19 cellular contexts compared by ENCODE assay signal in the genomic region with DNA sequence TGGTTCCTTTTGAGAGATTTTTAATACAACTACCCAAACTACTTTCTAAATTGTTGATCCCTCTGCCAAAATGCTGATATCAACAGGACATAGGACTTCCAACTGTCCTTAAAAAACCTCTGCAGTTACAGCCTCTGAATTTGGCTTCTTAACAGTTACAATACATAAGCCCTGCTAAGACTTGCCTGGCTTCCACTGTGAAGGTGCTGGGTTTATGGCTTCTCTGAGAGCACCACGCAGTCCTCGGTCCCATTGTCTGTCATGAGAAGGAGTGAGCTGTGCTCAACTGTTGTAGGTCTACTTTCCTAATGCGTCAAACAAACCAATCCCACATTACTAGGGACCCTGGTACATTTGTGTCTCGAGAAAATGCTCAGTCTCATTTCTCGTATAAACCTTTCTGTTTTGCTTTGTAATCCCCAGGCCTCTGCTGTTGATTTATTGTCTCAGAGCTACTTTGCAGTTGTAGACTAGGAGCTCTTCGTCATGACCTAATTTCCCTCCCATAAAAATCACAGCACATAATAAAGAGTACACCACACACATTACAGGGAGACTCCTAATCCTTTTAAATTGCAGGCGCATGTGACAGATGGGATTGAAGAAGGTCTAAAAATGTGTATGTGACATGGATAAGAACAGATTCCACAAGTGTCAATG.
A peak's percentile ranks its signal among the peaks of the same experiment; 100 is the strongest.
DNase-seq lines count a peak whose midpoint lies in the region; ATAC-seq, FAIRE-seq and TF ChIP-seq lines count a peak whose summit lies in the region.
"Had no signal": no experiment of that assay in that cellular context is flagged by ENCODE, and none has a peak within 500 bp of the region (broad histone marks: within the 10 kb centered on the region; RNA-seq: fewer than 3 reads in every experiment).

No MANE protein-coding gene starts in this region.

- H3K9me2 ChIP-seq in GM23338 (ENCODE audit: insufficient read depth) = no peaks in the 10 kb centered on the region

- H3K9ac ChIP-seq in SK-N-MC (ENCODE audit: insufficient read length) (no peak overlapping the region), skeletal muscle satellite cell (ENCODE audit: low read depth, low read length) (peak overlapping the region; percentile 12)
- H3K9ac ChIP-seq: BLaER1, neural progenitor cell had no signal

- H3K27me3 ChIP-seq in GM23338 (ENCODE audit: insufficient read depth) (no peaks in the 10 kb centered on the region), skeletal muscle satellite cell (ENCODE audit: control insufficient read depth, insufficient read depth, low read length) (no peaks in the 10 kb centered on the region)
- H3K27me3 ChIP-seq: BLaER1, esophagus muscularis mucosa, neural progenitor cell had no signal

- H3K79me2 ChIP-seq in GM23338 (replicated peaks; ENCODE audit: insufficient read depth) = no peaks in the 10 kb centered on the region

- H3K36me3 ChIP-seq in GM23338 (ENCODE audit: insufficient read depth) (no peaks in the 10 kb centered on the region), SK-N-MC (ENCODE audit: insufficient read depth, low read length) (no peaks in the 10 kb centered on the region), skeletal muscle satellite cell (ENCODE audit: insufficient read depth, low read length) (no peaks in the 10 kb centered on the region)
- H3K36me3 ChIP-seq: BLaER1, esophagus muscularis mucosa, neural progenitor cell had no signal

- H3K4me3 ChIP-seq in GM23338 (no peak overlapping the region), SK-N-MC (peak overlapping the region; percentile 24), skeletal muscle satellite cell (ENCODE audit: low read length) (no peak overlapping the region)
- H3K4me3 ChIP-seq: BLaER1, esophagus muscularis mucosa, neural progenitor cell, skin epidermis had no signal

- H3K27ac ChIP-seq in GM23338 (ENCODE audit: low read depth) (no peak overlapping the region), SK-N-MC (peak overlapping the region; percentile 52; the same call in 1 of the 2 replicates)
- H3K27ac ChIP-seq: BLaER1, neural progenitor cell had no signal

- no peak overlapping the region for H3K4me3 Mint-ChIP-seq in GM23338
- H3K4me3 Mint-ChIP-seq in activated naive CD8-positive, alpha-beta T cell treated with anti-CD3 and anti-CD28 coated beads, Interleukin-2, amount 50 U/mL, for 24 hours = no peak overlapping the region
- H3K4me3 Mint-ChIP-seq: neural progenitor cell; stimulated activated naive B cell treated with anti-CD40 and anti-IgM and Interleukin-4, amounts not matched to agents 10 μg/mL and 1 μg/mL and 100 μg/mL, for 72 hours had no signal

- H3K27me3 Mint-ChIP-seq in GM23338 (ENCODE audit: insufficient read depth, low read depth, poor library complexity) = no peaks in the 10 kb centered on the region
- no peaks in the 10 kb centered on the region for H3K27me3 Mint-ChIP-seq in activated naive CD8-positive, alpha-beta T cell treated with anti-CD3 and anti-CD28 coated beads, Interleukin-2, amount 50 U/mL, for 24 hours
- H3K27me3 Mint-ChIP-seq: stimulated activated naive B cell treated with anti-CD40 and anti-IgM and Interleukin-4, amounts not matched to agents 10 μg/mL and 1 μg/mL and 100 μg/mL, for 72 hours had no signal

- no peaks in the 10 kb centered on the region for H4K20me1 ChIP-seq in GM23338 (replicated peaks; ENCODE audit: insufficient read depth)
- H4K20me1 ChIP-seq: BLaER1 had no signal

- no peaks in the 10 kb centered on the region for H3K36me3 Mint-ChIP-seq in GM23338 (ENCODE audit: low read depth)
- peaks cover 6% of the 10 kb centered on the region for H3K36me3 Mint-ChIP-seq in activated naive CD8-positive, alpha-beta T cell treated with anti-CD3 and anti-CD28 coated beads, Interleukin-2, amount 50 U/mL, for 24 hours (ENCODE audit: low read depth)
- H3K36me3 Mint-ChIP-seq: neural progenitor cell had no signal

- no peaks in the 10 kb centered on the region for H3F3A ChIP-seq in GM23338 (replicated peaks; ENCODE audit: low read depth)

- no peaks in the 10 kb centered on the region for H3K9me3 Mint-ChIP-seq in GM23338
- no peaks in the 10 kb centered on the region for H3K9me3 Mint-ChIP-seq in activated naive CD8-positive, alpha-beta T cell treated with anti-CD3 and anti-CD28 coated beads, Interleukin-2, amount 50 U/mL, for 24 hours
- H3K9me3 Mint-ChIP-seq: neural progenitor cell; stimulated activated naive B cell treated with anti-CD40 and anti-IgM and Interleukin-4, amounts not matched to agents 10 μg/mL and 1 μg/mL and 100 μg/mL, for 72 hours had no signal

- FAIRE-seq in D721Med (lab: Jason Lieb, UNC) = no peak

- 0 out of 2 replicates have a peak overlapping the region, but pooled peaks have one; percentile 50 for H3K27ac Mint-ChIP-seq in GM23338
- H3K27ac Mint-ChIP-seq in activated naive CD8-positive, alpha-beta T cell treated with anti-CD3 and anti-CD28 coated beads, Interleukin-2, amount 50 U/mL, for 24 hours = no peak overlapping the region
- H3K27ac Mint-ChIP-seq: neural progenitor cell; stimulated activated naive B cell treated with anti-CD40 and anti-IgM and Interleukin-4, amounts not matched to agents 10 μg/mL and 1 μg/mL and 100 μg/mL, for 72 hours had no signal

- no peak for ATAC-seq in GM23338
- no peak for ATAC-seq in HG03196 (IDR thresholded peaks at IDR 0.05; ENCODE audit: unreplicated experiment)
- ATAC-seq in activated naive CD8-positive, alpha-beta T cell treated with anti-CD3 and anti-CD28 coated beads, Interleukin-2, amount 50 U/mL, for 24 hours = no peak
- no peak for ATAC-seq in esophagus mucosa
- ATAC-seq: Panc1; stimulated activated naive B cell treated with anti-CD40 and anti-IgM and Interleukin-4, amounts not matched to agents 10 μg/mL and 1 μg/mL and 100 μg/mL, for 72 hours had no signal

- H3K4me1 Mint-ChIP-seq in GM23338 = peaks cover 19% of the 10 kb centered on the region; the same call in 2 of the 3 replicates
- H3K4me1 Mint-ChIP-seq in activated naive CD8-positive, alpha-beta T cell treated with anti-CD3 and anti-CD28 coated beads, Interleukin-2, amount 50 U/mL, for 24 hours = peaks cover 19% of the 10 kb centered on the region

- H3K4me1 ChIP-seq in GM23338 (ENCODE audit: insufficient read depth) (no peaks in the 10 kb centered on the region), skeletal muscle satellite cell (ENCODE audit: control insufficient read depth, insufficient read depth, low read length) (peaks cover 26% of the 10 kb centered on the region)

- DNase-seq in GM23338 (ENCODE audit: low spot score) = no peak
- no peak for DNase-seq in SK-N-MC (ENCODE audit: low read depth, low spot score)
- peak; percentile 66 for DNase-seq in left kidney (ENCODE audit: low read depth, low spot score)
- no peak for DNase-seq in D721Med (ENCODE audit: insufficient read length, low spot score)
- no peak for DNase-seq in activated naive CD8-positive, alpha-beta T cell treated with anti-CD3 and anti-CD28 coated beads, Interleukin-2, amount 50 U/mL, for 24 hours
- DNase-seq: activated CD4-positive, CD25-positive, alpha-beta regulatory T cell; activated naive CD4-positive, alpha-beta T cell treated with Interleukin-2 at 50 U/mL for 16 hours; DMS79 treated with DMSO at 0.1 percent for 48 hours; Kasumi-1; NCI-H146; stimulated activated naive B cell treated with anti-CD40 and anti-IgM and Interleukin-4, amounts not matched to agents 10 μg/mL and 1 μg/mL and 100 μg/mL, for 72 hours had no signal

- H3K4me2 ChIP-seq in GM23338 (no peak overlapping the region), skeletal muscle satellite cell (ENCODE audit: low read length) (no peak overlapping the region)
- H3K4me2 ChIP-seq: BLaER1, neural progenitor cell had no signal

- H3K9me3 ChIP-seq in SK-N-MC (ENCODE audit: low read depth, low read length) (no peaks in the 10 kb centered on the region), skeletal muscle satellite cell (replicated peaks; ENCODE audit: low read length) (no peaks in the 10 kb centered on the region)
- H3K9me3 ChIP-seq: BLaER1, esophagus muscularis mucosa had no signal

- H2AFZ ChIP-seq in GM23338 = no peak overlapping the region
- H2AFZ ChIP-seq: neural progenitor cell had no signal

- TF ChIP-seq CTCF in GM23338 (conservative IDR thresholded peaks at IDR 0.05; ENCODE audit: low read depth in 2 of 2) = no peak
- no peak for TF ChIP-seq CTCF in D721Med (IDR thresholded peaks at IDR 0.05; ENCODE audit: insufficient read depth, missing control alignments)
